ENCODE assay signal across 8 cellular contexts in the genomic region with DNA sequence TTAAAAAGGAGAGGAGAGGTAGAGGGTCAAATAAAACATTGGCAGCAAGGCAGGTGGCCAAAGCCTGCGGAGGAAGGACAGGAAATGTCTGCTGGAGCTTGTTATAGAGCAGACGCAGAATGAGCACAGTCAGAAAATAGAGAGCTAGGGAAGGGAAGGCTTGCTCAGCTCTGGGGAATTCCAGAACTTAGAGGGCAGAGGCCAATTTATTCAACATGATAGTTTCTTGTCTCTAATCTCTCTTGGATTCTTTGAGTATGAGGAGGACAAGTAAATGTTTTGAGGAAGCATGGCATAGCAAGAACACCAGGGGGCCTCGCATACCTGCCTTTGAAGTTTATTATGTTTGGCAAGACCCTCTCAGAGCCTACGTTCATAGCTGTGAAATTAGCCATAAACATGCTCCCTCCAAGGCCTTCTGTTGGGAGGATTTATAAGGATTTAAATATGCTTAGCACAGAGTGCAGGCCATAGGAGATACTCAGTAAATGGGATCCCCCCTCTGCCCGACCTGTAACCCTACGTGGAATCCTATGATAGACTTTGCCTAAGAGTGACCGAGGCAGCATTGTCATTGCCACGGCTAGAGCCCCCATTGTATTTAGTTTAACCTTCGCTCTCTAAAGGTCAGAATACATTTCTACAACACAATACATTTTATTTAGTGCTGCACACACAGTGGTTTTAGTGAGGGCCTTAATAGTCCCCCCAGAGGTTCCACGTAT.
DNase-seq lines count a peak whose midpoint lies in the region; ATAC-seq, FAIRE-seq and TF ChIP-seq lines count a peak whose summit lies in the region.

No MANE protein-coding gene starts in this region.

- TF ChIP-seq POLR2A in GM12891 (IDR thresholded peaks at IDR 0.05; ENCODE audit: low read depth, low read length) = no peak

- H3K27me3 ChIP-seq in CD8-positive, alpha-beta T cell (ENCODE audit: insufficient read depth, low read length) = no peaks in the 10 kb centered on the region

- no peak overlapping the region for H3K4me3 Mint-ChIP-seq in activated naive CD4-positive, alpha-beta T cell treated with anti-CD3 and anti-CD28 coated beads for 36 hours
- H3K4me3 Mint-ChIP-seq in activated naive CD4-positive, alpha-beta T cell treated with anti-CD3 and anti-CD28 coated beads, Interleukin-2, amount 10 ng/mL, durations not matched to agents 7 days and 5 days = no peak overlapping the region
- no peak overlapping the region for H3K4me3 Mint-ChIP-seq in CD8-positive, alpha-beta T cell

- intact Hi-C loops in activated naive CD4-positive, alpha-beta T cell treated with anti-CD3 and anti-CD28 coated beads for 36 hours (cut with micrococcal nuclease) = loop anchor here (1.0 to 5.0 kb wide), 3 partner anchors 195 to 392 kb away; no protein-coding TSS in a partner anchor
- intact Hi-C loops in CD8-positive, alpha-beta T cell (cut with DNase I, micrococcal nuclease) = loop anchor here in 1 of 2 experiments (10.0 kb wide), 1 partner anchor 397 kb away; a partner anchor contains a TSS

- no peaks in the 10 kb centered on the region for H3K27me3 Mint-ChIP-seq in activated naive CD4-positive, alpha-beta T cell treated with anti-CD3 and anti-CD28 coated beads for 36 hours (ENCODE audit: low read depth)
- no peaks in the 10 kb centered on the region for H3K27me3 Mint-ChIP-seq in activated naive CD4-positive, alpha-beta T cell treated with anti-CD3 and anti-CD28 coated beads, Interleukin-2, amount 10 ng/mL, durations not matched to agents 7 days and 5 days
- H3K27me3 Mint-ChIP-seq in CD8-positive, alpha-beta T cell (ENCODE audit: low read depth) = no peaks in the 10 kb centered on the region

- no peak overlapping the region for H3K4me3 ChIP-seq in astrocyte of the cerebellum (ENCODE audit: low read depth, low read length)
- no peak overlapping the region for H3K4me3 ChIP-seq in CD8-positive, alpha-beta T cell (ENCODE audit: low read depth, low read length)

- DNase-seq in activated naive CD4-positive, alpha-beta T cell treated with anti-CD3 and anti-CD28 coated beads for 36 hours = peak; percentile 60
- no peak for DNase-seq in activated naive CD4-positive, alpha-beta T cell treated with anti-CD3 and anti-CD28 coated beads, Interleukin-2, amount 10 ng/mL, durations not matched to agents 7 days and 5 days
- DNase-seq in NCI-H69 (lab: John Stamatoyannopoulos, UW) (peak; percentile 59), astrocyte of the cerebellum (ENCODE audit: low read depth) (peak; percentile 95), iPS-NIHi7 (ENCODE audit: extremely low spot score) (peak; percentile 23), GM12891 (ENCODE audit: insufficient read length, low spot score) (no peak)
- peak; percentile 38 to 41 for DNase-seq in stimulated activated CD4-positive, alpha-beta T cell treated with anti-CD3 and anti-CD28 coated beads, Interleukin-2, amount 100 ng/mL, for 24 hours
- DNase-seq in CD8-positive, alpha-beta T cell = no peak

- no peaks in the 10 kb centered on the region for H3K9me3 ChIP-seq in CD8-positive, alpha-beta T cell (ENCODE audit: low read length)

- no peak overlapping the region for H3K27ac Mint-ChIP-seq in activated naive CD4-positive, alpha-beta T cell treated with anti-CD3 and anti-CD28 coated beads for 36 hours
- H3K27ac Mint-ChIP-seq in activated naive CD4-positive, alpha-beta T cell treated with anti-CD3 and anti-CD28 coated beads, Interleukin-2, amount 10 ng/mL, durations not matched to agents 7 days and 5 days = no peak overlapping the region
- no peak overlapping the region for H3K27ac Mint-ChIP-seq in CD8-positive, alpha-beta T cell

- POLR2A ChIA-PET in CD8-positive, alpha-beta T cell (lab: Charles Lee) = no interaction called here

- TF ChIP-seq CTCF in astrocyte of the cerebellum (IDR thresholded peaks at IDR 0.05; ENCODE audit: low read depth, low read length, missing control alignments) = peak; percentile 25
- no peak for TF ChIP-seq CTCF in CD8-positive, alpha-beta T cell (IDR thresholded peaks at IDR 0.05)

- H3K4me1 ChIP-seq in CD8-positive, alpha-beta T cell (ENCODE audit: insufficient read depth, low read length) = no peaks in the 10 kb centered on the region

- in situ Hi-C loops in astrocyte of the cerebellum (cut with HindIII; ENCODE audit: low sequenced_read_pairs) = loop anchor here (5.0 kb wide), 1 partner anchor 55 kb away; no protein-coding TSS in a partner anchor

- CTCF ChIA-PET in activated naive CD4-positive, alpha-beta T cell treated with anti-CD3 and anti-CD28 coated beads for 36 hours (lab: Charles Lee) = interaction anchor here (0.6 to 2.4 kb wide), 10 partner anchors 17 to 741 kb away, joined by 3 to 9 read pairs (median 3); no protein-coding TSS in a partner anchor
- CTCF ChIA-PET in activated naive CD4-positive, alpha-beta T cell treated with anti-CD3 and anti-CD28 coated beads, Interleukin-2, amount 10 ng/mL, durations not matched to agents 7 days and 5 days (lab: Charles Lee) = interaction anchor here (0.7 to 6.6 kb wide), 5 partner anchors 18 to 494 kb away, joined by 3 to 72 read pairs (median 4); no protein-coding TSS in a partner anchor
- CTCF ChIA-PET in CD8-positive, alpha-beta T cell (lab: Charles Lee) = interaction anchor here (1.1 to 8.5 kb wide), 5 partner anchors 8 to 727 kb away, joined by 3 to 122 read pairs (median 30); no protein-coding TSS in a partner anchor

- H3K4me1 Mint-ChIP-seq in activated naive CD4-positive, alpha-beta T cell treated with anti-CD3 and anti-CD28 coated beads for 36 hours (ENCODE audit: low read depth) = peaks cover 28% of the 10 kb centered on the region
- peaks cover 22% of the 10 kb centered on the region for H3K4me1 Mint-ChIP-seq in activated naive CD4-positive, alpha-beta T cell treated with anti-CD3 and anti-CD28 coated beads, Interleukin-2, amount 10 ng/mL, durations not matched to agents 7 days and 5 days
- peaks cover 4% of the 10 kb centered on the region for H3K4me1 Mint-ChIP-seq in CD8-positive, alpha-beta T cell (ENCODE audit: low read depth)

- H3K9me3 Mint-ChIP-seq in activated naive CD4-positive, alpha-beta T cell treated with anti-CD3 and anti-CD28 coated beads for 36 hours = no peaks in the 10 kb centered on the region
- H3K9me3 Mint-ChIP-seq in activated naive CD4-positive, alpha-beta T cell treated with anti-CD3 and anti-CD28 coated beads, Interleukin-2, amount 10 ng/mL, durations not matched to agents 7 days and 5 days = no peaks in the 10 kb centered on the region
- H3K9me3 Mint-ChIP-seq in CD8-positive, alpha-beta T cell = no peaks in the 10 kb centered on the region

- ATAC-seq in CD8-positive, alpha-beta T cell = no peak

- no peak for FAIRE-seq in GM12891 (lab: Jason Lieb, UNC)

- H3K27ac ChIP-seq in CD8-positive, alpha-beta T cell (ENCODE audit: low read depth, low read length) = no peak overlapping the region

- H3K36me3 ChIP-seq in CD8-positive, alpha-beta T cell (ENCODE audit: insufficient read depth, low read length) = no peaks in the 10 kb centered on the region

- H3K36me3 Mint-ChIP-seq in activated naive CD4-positive, alpha-beta T cell treated with anti-CD3 and anti-CD28 coated beads for 36 hours (ENCODE audit: low read depth) = no peaks in the 10 kb centered on the region
- H3K36me3 Mint-ChIP-seq in activated naive CD4-positive, alpha-beta T cell treated with anti-CD3 and anti-CD28 coated beads, Interleukin-2, amount 10 ng/mL, durations not matched to agents 7 days and 5 days = no peaks in the 10 kb centered on the region
- no peaks in the 10 kb centered on the region for H3K36me3 Mint-ChIP-seq in CD8-positive, alpha-beta T cell

TF ChIP-seq in GM12891, 5 proteins besides CTCF, POLR2A, EP300 and RAD21:
- TF ChIP-seq PAX5 (IDR thresholded peaks at IDR 0.05; ENCODE audit: insufficient read depth, low read length, severe bottlenecking) = no peak
- no peak for TF ChIP-seq POLR2AphosphoS5 (IDR thresholded peaks at IDR 0.05; ENCODE audit: low read depth, low read length)
- no peak for TF ChIP-seq TAF1 (IDR thresholded peaks at IDR 0.05; ENCODE audit: low read depth, low read length)
- no peak for TF ChIP-seq POU2F2 (IDR thresholded peaks at IDR 0.05; ENCODE audit: low read depth, low read length)
- TF ChIP-seq SPI1 (IDR thresholded peaks at IDR 0.05; ENCODE audit: low read depth, low read length) = no peak

Comparison
In these comparisons a context has a peak if more than half of its experiments do, and no peak if none do; other contexts are left out.
1. DNase-seq: peak in activated naive CD4-positive, alpha-beta T cell treated with anti-CD3 and anti-CD28 coated beads for 36 hours (single experiment), NCI-H69 (single experiment), astrocyte of the cerebellum (single experiment), iPS-NIHi7 (single experiment) and stimulated activated CD4-positive, alpha-beta T cell treated with anti-CD3 and anti-CD28 coated beads, Interleukin-2, amount 100 ng/mL, for 24 hours (2 of 2); none in activated naive CD4-positive, alpha-beta T cell treated with anti-CD3 and anti-CD28 coated beads, Interleukin-2, amount 10 ng/mL, durations not matched to agents 7 days and 5 days (single experiment), CD8-positive, alpha-beta T cell (0 of 7) and GM12891 (single experiment).